ENCODE assay signal across 1 cellular context in genomic region chr1:112369389-112370285, GRCh38.
TF ChIP-seq lines count a peak whose summit lies in the region.

No MANE protein-coding gene starts in this region.

TF ChIP-seq in HCT116, 20 proteins besides CTCF, POLR2A, EP300 and RAD21 (continued from another document):
- no peak for TF ChIP-seq EZH2phosphoT487 (IDR thresholded peaks at IDR 0.05; ENCODE audit: borderline replicate concordance)
- TF ChIP-seq TCF7L2 (IDR thresholded peaks at IDR 0.05; ENCODE audit: borderline replicate concordance, extremely low read depth, insufficient read depth, insufficient read length), result no peak
- no peak for TF ChIP-seq ZNF274 (IDR thresholded peaks at IDR 0.05; ENCODE audit: low read depth, low read length)
- TF ChIP-seq POLR2AphosphoS5 (IDR thresholded peaks at IDR 0.05; ENCODE audit: low read depth, low read length), result no peak
TF ChIP-seq in HCT116: peak in this region for 1.
